Comparison of ENCODE assay signal across 1 cellular context in the genomic region with DNA sequence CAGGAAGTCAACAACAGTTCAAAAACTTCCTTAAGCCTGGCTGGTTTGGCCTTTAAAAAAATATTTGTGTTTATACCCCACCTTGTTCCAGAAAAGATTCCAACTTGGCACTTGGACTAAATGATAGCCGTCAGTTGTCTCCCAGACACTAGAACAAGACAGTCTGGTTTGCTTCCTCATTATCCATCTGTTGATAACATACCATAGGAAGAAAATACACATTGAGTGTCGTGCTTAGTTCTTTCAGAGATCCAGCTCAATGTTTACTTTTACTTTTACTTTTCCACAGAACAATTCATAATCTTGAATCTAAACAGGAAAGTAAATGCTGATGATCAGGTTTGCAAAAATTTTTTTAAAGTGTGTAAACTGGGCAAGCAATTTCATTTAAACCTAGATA.
TF ChIP-seq lines count a peak whose summit lies in the region.

No MANE protein-coding gene starts in this region.

TF ChIP-seq in HepG2, 621 proteins besides CTCF, POLR2A, EP300 and RAD21 (continued from another document and continues in another):
- TF ChIP-seq THAP11 (CRISPR knock-in tag; IDR thresholded peaks at IDR 0.05) (peak; percentile 26; the same call in 1 of the 2 replicates), SRSF1 (optimal IDR thresholded peaks at IDR 0.05; ENCODE audit: low read depth, low read length) (no peak), ZNF572 (CRISPR knock-in tag; IDR thresholded peaks at IDR 0.05) (no peak), ARNT2 (CRISPR knock-in tag; IDR thresholded peaks at IDR 0.05; ENCODE audit: low read depth) (no peak), ZNF160 (CRISPR knock-in tag; IDR thresholded peaks at IDR 0.05) (no peak), ZNF800 (CRISPR knock-in tag; IDR thresholded peaks at IDR 0.05) (no peak; the same call in 1 of the 2 replicates), MAX (IDR thresholded peaks at IDR 0.05) (no peak), ZNF589 (CRISPR knock-in tag; conservative IDR thresholded peaks at IDR 0.05) (no peak), NR2C2 (CRISPR knock-in tag; IDR thresholded peaks at IDR 0.05; ENCODE audit: borderline replicate concordance) (no peak), ZEB1 (IDR thresholded peaks at IDR 0.05; ENCODE audit: insufficient replicate concordance, low read depth) (no peak), BORCS8-MEF2B (CRISPR knock-in tag; IDR thresholded peaks at IDR 0.05) (no peak), PHF5A (CRISPR knock-in tag; IDR thresholded peaks at IDR 0.05; ENCODE audit: low read depth, unreplicated experiment) (no peak), ZNF138 (CRISPR knock-in tag; IDR thresholded peaks at IDR 0.05; ENCODE audit: low read depth) (no peak), MED1 (CRISPR knock-in tag; IDR thresholded peaks at IDR 0.05) (peak; percentile 80), SNAPC2 (CRISPR knock-in tag; IDR thresholded peaks at IDR 0.05) (no peak), PPARG (CRISPR knock-in tag; conservative IDR thresholded peaks at IDR 0.05) (peak; percentile 62; the same call in 1 of the 2 replicates), ZNF414 (CRISPR knock-in tag; IDR thresholded peaks at IDR 0.05) (no peak), PAXIP1 (CRISPR knock-in tag; conservative IDR thresholded peaks at IDR 0.05) (peak; percentile 54), GTF2F1 (IDR thresholded peaks at IDR 0.05; ENCODE audit: low read length) (no peak), SIN3B (IDR thresholded peaks at IDR 0.05; ENCODE audit: low read length) (no peak), MIXL1 (CRISPR knock-in tag; IDR thresholded peaks at IDR 0.05) (peak; percentile 70), ZNF446 (CRISPR knock-in tag; IDR thresholded peaks at IDR 0.05) (no peak), FOXP4 (CRISPR knock-in tag; IDR thresholded peaks at IDR 0.05) (peak; percentile 48; the same call in 1 of the 2 replicates), PAF1 (CRISPR knock-in tag; IDR thresholded peaks at IDR 0.05) (no peak), IRF2 (CRISPR knock-in tag; IDR thresholded peaks at IDR 0.05) (peak; percentile 55; the same call in 1 of the 2 replicates), ZFP36 (IDR thresholded peaks at IDR 0.05; ENCODE audit: borderline replicate concordance, low read depth, low read length, partially characterized antibody) (no peak), DMAP1 (CRISPR knock-in tag; IDR thresholded peaks at IDR 0.05) (no peak), BRCA1 (CRISPR knock-in tag; IDR thresholded peaks at IDR 0.05) (no peak), ZNF878 (CRISPR knock-in tag; IDR thresholded peaks at IDR 0.05) (no peak), HINFP (CRISPR knock-in tag; IDR thresholded peaks at IDR 0.05; ENCODE audit: low read depth) (no peak), MYNN (CRISPR knock-in tag; IDR thresholded peaks at IDR 0.05; ENCODE audit: low read depth) (no peak), KAT8 (CRISPR knock-in tag; IDR thresholded peaks at IDR 0.05) (0 out of 2 replicates have a peak, but pooled peaks have one; percentile 16), SRSF9 (IDR thresholded peaks at IDR 0.05; ENCODE audit: borderline replicate concordance, insufficient read depth, low read depth, low read length, poor library complexity, severe bottlenecking) (no peak), HOXA3 (CRISPR knock-in tag; IDR thresholded peaks at IDR 0.05) (no peak), NAIF1 (CRISPR knock-in tag; IDR thresholded peaks at IDR 0.05; ENCODE audit: borderline replicate concordance) (no peak), PCBP1 (IDR thresholded peaks at IDR 0.05; ENCODE audit: borderline replicate concordance, low read depth, low read length) (no peak), NR1H2 (CRISPR knock-in tag; IDR thresholded peaks at IDR 0.05; ENCODE audit: borderline replicate concordance, low read depth) (no peak), CREB1 (IDR thresholded peaks at IDR 0.05) (no peak), CREB1 (CRISPR knock-in tag; IDR thresholded peaks at IDR 0.05) (no peak)
- TF ChIP-seq, protein P1, sequence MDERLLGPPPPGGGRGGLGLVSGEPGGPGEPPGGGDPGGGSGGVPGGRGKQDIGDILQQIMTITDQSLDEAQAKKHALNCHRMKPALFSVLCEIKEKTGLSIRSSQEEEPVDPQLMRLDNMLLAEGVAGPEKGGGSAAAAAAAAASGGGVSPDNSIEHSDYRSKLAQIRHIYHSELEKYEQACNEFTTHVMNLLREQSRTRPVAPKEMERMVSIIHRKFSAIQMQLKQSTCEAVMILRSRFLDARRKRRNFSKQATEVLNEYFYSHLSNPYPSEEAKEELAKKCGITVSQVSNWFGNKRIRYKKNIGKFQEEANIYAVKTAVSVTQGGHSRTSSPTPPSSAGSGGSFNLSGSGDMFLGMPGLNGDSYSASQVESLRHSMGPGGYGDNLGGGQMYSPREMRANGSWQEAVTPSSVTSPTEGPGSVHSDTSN (CRISPR knock-in tag; IDR thresholded peaks at IDR 0.05), result no peak
- TF ChIP-seq, protein P2, sequence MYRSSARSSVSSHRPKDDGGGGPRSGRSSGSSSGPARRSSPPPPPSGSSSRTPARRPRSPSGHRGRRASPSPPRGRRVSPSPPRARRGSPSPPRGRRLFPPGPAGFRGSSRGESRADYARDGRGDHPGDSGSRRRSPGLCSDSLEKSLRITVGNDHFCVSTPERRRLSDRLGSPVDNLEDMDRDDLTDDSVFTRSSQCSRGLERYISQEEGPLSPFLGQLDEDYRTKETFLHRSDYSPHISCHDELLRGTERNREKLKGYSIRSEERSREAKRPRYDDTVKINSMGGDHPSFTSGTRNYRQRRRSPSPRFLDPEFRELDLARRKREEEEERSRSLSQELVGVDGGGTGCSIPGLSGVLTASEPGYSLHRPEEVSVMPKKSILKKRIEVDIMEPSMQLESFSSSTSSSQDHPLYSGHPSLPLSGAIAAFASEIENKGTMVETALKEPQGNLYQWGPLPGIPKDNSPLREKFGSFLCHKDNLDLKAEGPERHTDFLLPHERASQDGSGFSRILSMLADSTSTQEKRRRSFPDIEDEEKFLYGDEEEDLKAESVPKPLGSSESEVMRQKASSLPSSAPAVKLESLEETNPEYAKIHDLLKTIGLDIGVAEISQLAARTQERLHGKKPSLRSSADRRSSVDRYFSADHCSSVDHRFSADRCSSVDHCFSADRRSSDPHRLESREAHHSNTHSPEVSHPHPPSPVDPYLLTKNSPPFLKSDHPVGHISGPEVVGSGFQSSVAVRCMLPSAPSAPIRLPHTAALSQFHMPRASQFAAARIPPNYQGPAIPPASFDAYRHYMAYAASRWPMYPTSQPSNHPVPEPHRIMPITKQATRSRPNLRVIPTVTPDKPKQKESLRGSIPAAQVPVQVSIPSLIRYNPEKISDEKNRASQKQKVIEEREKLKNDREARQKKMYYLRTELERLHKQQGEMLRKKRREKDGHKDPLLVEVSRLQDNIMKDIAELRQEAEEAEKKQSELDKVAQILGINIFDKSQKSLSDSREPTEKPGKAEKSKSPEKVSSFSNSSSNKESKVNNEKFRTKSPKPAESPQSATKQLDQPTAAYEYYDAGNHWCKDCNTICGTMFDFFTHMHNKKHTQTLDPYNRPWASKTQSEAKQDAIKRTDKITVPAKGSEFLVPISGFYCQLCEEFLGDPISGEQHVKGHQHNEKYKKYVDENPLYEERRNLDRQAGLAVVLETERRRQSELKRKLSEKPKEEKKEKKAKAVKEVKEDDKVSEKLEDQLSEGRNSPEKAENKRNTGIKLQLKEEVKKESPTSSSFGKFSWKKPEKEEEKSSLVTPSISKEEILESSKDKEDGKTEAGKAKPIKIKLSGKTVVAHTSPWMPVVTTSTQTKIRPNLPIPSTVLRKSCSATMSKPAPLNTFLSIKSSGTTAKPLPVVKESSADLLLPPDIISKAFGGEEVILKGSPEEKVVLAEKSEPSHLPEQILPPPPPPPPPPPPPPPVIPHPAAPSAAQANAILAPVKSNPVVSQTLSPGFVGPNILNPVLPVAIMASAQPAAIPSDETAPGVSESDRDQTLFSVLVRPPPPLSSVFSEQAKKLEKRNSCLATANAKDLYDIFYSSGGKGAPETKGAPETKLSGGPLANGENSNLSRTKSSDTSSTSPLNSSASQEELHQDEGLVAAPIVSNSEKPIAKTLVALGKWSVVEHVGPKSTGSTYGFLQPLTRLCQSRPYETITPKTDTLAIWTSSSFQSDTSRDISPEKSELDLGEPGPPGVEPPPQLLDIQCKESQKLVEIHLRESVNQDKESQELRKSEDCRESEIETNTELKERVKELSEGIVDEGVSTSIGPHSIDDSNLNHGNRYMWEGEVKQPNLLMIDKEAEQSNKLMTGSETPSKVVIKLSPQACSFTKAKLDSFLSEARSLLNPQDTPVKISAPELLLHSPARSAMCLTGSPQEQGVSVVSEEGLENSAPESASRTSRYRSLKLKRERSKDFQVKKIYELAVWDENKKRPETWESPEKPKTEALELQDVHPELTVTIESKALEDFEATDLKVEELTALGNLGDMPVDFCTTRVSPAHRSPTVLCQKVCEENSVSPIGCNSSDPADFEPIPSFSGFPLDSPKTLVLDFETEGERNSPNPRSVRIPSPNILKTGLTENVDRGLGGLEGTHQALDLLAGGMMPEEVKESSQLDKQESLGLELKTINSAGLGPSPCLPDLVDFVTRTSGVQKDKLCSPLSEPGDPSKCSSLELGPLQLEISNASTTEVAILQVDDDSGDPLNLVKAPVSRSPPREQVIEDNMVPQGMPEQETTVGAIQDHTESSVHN (CRISPR knock-in tag; IDR thresholded peaks at IDR 0.05), result no peak
- TF ChIP-seq, protein P3, sequence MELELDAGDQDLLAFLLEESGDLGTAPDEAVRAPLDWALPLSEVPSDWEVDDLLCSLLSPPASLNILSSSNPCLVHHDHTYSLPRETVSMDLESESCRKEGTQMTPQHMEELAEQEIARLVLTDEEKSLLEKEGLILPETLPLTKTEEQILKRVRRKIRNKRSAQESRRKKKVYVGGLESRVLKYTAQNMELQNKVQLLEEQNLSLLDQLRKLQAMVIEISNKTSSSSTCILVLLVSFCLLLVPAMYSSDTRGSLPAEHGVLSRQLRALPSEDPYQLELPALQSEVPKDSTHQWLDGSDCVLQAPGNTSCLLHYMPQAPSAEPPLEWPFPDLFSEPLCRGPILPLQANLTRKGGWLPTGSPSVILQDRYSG (CRISPR knock-in tag; IDR thresholded peaks at IDR 0.05), result no peak
